ENCODE assay signal across 1 cellular context in the genomic region with DNA sequence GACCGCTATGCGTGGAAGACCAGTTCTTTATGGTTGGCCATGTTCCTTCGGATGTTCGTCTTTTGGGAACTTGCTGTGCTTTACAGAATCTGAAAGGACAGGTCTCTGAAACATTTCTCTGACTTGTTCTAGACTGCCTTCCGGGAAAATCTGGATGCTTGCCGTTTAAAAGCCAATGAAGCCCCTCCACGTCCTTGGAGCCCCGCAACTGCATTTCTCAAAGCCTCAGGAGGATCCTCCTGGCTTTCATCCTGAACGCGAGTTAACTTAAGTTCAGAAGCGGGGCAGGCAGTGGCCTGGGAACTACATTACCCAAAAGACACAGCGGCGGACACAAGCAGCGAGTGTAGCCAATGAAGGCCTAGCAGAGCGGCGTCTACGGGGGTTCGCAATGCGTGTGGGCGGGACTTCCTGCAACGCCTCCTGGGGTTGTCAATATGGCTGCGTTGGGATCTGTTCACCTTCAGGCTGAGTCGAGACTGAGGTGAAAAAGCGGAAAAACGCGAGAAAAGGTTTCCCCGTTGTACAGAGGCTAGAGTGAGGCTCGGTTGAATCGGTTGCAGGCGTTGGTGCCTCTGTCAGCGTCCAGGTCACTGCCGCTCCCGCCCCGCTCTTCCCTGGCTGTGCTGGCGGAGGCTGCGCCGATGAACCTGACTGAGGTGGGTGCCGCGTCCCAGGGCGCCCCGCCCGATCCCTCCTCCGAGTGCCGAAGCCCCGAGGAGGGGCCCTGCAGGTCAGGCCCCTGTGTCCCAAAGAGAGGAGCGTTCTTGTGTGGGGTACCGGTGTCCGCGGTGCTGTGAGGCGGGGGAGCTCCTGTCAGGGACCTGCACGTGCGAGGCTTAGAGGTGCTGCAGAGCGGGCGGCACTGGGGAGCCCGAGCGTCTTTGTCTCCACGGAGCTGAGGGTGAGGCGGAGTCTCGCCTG.
TF ChIP-seq lines count a peak whose summit lies in the region.

A gene (plus strand): TSS at position 414 of the 924 bp plus-strand sequence. CDS start 2,455 bp downstream, outside the sequence.

TF ChIP-seq in HEK293, 187 proteins besides CTCF, POLR2A, EP300 and RAD21 (continued from another document and continues in another):
- TF ChIP-seq, protein P1, sequence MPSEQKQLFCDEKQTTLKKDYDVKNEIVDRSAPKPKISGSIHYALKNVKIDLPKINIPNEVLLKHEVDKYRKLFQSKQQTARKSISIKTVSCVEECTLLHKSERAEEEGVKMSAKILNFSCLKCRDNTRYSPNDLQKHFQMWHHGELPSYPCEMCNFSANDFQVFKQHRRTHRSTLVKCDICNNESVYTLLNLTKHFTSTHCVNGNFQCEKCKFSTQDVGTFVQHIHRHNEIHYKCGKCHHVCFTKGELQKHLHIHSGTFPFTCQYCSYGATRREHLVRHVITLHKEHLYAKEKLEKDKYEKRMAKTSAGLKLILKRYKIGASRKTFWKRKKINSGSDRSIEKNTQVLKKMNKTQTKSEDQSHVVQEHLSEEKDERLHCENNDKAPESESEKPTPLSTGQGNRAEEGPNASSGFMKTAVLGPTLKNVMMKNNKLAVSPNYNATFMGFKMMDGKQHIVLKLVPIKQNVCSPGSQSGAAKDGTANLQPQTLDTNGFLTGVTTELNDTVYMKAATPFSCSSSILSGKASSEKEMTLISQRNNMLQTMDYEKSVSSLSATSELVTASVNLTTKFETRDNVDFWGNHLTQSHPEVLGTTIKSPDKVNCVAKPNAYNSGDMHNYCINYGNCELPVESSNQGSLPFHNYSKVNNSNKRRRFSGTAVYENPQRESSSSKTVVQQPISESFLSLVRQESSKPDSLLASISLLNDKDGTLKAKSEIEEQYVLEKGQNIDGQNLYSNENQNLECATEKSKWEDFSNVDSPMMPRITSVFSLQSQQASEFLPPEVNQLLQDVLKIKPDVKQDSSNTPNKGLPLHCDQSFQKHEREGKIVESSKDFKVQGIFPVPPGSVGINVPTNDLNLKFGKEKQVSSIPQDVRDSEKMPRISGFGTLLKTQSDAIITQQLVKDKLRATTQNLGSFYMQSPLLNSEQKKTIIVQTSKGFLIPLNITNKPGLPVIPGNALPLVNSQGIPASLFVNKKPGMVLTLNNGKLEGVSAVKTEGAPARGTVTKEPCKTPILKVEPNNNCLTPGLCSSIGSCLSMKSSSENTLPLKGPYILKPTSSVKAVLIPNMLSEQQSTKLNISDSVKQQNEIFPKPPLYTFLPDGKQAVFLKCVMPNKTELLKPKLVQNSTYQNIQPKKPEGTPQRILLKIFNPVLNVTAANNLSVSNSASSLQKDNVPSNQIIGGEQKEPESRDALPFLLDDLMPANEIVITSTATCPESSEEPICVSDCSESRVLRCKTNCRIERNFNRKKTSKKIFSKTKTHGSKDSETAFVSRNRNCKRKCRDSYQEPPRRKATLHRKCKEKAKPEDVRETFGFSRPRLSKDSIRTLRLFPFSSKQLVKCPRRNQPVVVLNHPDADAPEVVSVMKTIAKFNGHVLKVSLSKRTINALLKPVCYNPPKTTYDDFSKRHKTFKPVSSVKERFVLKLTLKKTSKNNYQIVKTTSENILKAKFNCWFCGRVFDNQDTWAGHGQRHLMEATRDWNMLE (tag by site-specific recombination; conservative IDR thresholded peaks at IDR 0.05; ENCODE audit: low read depth) = peak; percentile 53
- TF ChIP-seq KLF8 (tag by site-specific recombination; IDR thresholded peaks at IDR 0.05) (peak; percentile 42; the same call in 1 of the 2 replicates), GLIS1 (tag by site-specific recombination; IDR thresholded peaks at IDR 0.05) (peak; percentile 64), ZNF202 (tag by site-specific recombination; IDR thresholded peaks at IDR 0.05; ENCODE audit: borderline replicate concordance) (no peak), ZNF76 (tag by site-specific recombination; IDR thresholded peaks at IDR 0.05; ENCODE audit: borderline replicate concordance, low read depth) (peak; percentile 93), ZSCAN16 (tag by site-specific recombination; IDR thresholded peaks at IDR 0.05) (0 out of 2 replicates have a peak, but pooled peaks have one; percentile 54), SP3 (tag by site-specific recombination; IDR thresholded peaks at IDR 0.05) (peak; percentile 85), ZBTB20 (tag by site-specific recombination; IDR thresholded peaks at IDR 0.05) (peak; percentile 67), ZNF514 (tag by site-specific recombination; IDR thresholded peaks at IDR 0.05) (no peak), ZNF560 (tag by site-specific recombination; IDR thresholded peaks at IDR 0.05; ENCODE audit: borderline replicate concordance) (no peak), ZIC2 (tag by site-specific recombination; IDR thresholded peaks at IDR 0.05) (peak; percentile 12; the same call in 1 of the 2 replicates), ZNF155 (tag by site-specific recombination; IDR thresholded peaks at IDR 0.05) (no peak), ZNF747 (tag by site-specific recombination; IDR thresholded peaks at IDR 0.05) (no peak), ZBTB1 (tag by site-specific recombination; IDR thresholded peaks at IDR 0.05) (no peak)
- TF ChIP-seq, protein P2, sequence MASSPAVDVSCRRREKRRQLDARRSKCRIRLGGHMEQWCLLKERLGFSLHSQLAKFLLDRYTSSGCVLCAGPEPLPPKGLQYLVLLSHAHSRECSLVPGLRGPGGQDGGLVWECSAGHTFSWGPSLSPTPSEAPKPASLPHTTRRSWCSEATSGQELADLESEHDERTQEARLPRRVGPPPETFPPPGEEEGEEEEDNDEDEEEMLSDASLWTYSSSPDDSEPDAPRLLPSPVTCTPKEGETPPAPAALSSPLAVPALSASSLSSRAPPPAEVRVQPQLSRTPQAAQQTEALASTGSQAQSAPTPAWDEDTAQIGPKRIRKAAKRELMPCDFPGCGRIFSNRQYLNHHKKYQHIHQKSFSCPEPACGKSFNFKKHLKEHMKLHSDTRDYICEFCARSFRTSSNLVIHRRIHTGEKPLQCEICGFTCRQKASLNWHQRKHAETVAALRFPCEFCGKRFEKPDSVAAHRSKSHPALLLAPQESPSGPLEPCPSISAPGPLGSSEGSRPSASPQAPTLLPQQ (tag by site-specific recombination; IDR thresholded peaks at IDR 0.05) = peak; percentile 62; the same call in 1 of the 2 replicates
- TF ChIP-seq, protein P3, sequence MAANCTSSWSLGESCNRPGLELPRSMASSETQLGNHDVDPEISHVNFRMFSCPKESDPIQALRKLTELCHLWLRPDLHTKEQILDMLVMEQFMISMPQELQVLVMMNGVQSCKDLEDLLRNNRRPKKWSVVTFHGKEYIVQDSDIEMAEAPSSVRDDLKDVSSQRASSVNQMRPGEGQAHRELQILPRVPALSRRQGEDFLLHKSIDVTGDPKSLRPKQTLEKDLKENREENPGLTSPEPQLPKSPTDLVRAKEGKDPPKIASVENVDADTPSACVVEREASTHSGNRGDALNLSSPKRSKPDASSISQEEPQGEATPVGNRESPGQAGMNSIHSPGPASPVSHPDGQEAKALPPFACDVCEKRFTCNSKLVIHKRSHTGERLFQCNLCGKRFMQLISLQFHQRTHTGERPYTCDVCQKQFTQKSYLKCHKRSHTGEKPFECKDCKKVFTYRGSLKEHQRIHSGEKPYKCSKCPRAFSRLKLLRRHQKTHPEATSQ (tag by site-specific recombination; IDR thresholded peaks at IDR 0.05) = no peak
- TF ChIP-seq, protein P4, sequence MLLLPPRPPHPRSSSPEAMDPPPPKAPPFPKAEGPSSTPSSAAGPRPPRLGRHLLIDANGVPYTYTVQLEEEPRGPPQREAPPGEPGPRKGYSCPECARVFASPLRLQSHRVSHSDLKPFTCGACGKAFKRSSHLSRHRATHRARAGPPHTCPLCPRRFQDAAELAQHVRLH (tag by site-specific recombination; IDR thresholded peaks at IDR 0.05) = peak; percentile 81
- TF ChIP-seq, protein P5, sequence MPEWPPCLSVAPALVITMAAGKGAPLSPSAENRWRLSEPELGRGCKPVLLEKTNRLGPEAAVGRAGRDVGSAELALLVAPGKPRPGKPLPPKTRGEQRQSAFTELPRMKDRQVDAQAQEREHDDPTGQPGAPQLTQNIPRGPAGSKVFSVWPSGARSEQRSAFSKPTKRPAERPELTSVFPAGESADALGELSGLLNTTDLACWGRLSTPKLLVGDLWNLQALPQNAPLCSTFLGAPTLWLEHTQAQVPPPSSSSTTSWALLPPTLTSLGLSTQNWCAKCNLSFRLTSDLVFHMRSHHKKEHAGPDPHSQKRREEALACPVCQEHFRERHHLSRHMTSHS (tag by site-specific recombination; IDR thresholded peaks at IDR 0.05) = no peak
- TF ChIP-seq, protein P6, sequence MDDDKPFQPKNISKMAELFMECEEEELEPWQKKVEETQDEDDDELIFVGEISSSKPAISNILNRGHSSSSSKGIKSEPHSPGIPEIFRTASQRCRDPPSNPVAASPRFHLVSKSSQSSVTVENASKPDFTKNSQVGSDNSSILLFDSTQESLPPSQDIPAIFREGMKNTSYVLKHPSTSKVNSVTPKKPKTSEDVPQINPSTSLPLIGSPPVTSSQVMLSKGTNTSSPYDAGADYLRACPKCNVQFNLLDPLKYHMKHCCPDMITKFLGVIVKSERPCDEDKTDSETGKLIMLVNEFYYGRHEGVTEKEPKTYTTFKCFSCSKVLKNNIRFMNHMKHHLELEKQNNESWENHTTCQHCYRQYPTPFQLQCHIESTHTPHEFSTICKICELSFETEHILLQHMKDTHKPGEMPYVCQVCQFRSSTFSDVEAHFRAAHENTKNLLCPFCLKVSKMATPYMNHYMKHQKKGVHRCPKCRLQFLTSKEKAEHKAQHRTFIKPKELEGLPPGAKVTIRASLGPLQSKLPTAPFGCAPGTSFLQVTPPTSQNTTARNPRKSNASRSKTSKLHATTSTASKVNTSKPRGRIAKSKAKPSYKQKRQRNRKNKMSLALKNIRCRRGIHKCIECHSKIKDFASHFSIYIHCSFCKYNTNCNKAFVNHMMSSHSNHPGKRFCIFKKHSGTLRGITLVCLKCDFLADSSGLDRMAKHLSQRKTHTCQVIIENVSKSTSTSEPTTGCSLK (tag by site-specific recombination; IDR thresholded peaks at IDR 0.05) = no peak
- TF ChIP-seq, protein P7, sequence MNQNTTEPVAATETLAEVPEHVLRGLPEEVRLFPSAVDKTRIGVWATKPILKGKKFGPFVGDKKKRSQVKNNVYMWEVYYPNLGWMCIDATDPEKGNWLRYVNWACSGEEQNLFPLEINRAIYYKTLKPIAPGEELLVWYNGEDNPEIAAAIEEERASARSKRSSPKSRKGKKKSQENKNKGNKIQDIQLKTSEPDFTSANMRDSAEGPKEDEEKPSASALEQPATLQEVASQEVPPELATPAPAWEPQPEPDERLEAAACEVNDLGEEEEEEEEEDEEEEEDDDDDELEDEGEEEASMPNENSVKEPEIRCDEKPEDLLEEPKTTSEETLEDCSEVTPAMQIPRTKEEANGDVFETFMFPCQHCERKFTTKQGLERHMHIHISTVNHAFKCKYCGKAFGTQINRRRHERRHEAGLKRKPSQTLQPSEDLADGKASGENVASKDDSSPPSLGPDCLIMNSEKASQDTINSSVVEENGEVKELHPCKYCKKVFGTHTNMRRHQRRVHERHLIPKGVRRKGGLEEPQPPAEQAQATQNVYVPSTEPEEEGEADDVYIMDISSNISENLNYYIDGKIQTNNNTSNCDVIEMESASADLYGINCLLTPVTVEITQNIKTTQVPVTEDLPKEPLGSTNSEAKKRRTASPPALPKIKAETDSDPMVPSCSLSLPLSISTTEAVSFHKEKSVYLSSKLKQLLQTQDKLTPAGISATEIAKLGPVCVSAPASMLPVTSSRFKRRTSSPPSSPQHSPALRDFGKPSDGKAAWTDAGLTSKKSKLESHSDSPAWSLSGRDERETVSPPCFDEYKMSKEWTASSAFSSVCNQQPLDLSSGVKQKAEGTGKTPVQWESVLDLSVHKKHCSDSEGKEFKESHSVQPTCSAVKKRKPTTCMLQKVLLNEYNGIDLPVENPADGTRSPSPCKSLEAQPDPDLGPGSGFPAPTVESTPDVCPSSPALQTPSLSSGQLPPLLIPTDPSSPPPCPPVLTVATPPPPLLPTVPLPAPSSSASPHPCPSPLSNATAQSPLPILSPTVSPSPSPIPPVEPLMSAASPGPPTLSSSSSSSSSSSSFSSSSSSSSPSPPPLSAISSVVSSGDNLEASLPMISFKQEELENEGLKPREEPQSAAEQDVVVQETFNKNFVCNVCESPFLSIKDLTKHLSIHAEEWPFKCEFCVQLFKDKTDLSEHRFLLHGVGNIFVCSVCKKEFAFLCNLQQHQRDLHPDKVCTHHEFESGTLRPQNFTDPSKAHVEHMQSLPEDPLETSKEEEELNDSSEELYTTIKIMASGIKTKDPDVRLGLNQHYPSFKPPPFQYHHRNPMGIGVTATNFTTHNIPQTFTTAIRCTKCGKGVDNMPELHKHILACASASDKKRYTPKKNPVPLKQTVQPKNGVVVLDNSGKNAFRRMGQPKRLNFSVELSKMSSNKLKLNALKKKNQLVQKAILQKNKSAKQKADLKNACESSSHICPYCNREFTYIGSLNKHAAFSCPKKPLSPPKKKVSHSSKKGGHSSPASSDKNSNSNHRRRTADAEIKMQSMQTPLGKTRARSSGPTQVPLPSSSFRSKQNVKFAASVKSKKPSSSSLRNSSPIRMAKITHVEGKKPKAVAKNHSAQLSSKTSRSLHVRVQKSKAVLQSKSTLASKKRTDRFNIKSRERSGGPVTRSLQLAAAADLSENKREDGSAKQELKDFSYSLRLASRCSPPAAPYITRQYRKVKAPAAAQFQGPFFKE (tag by site-specific recombination; IDR thresholded peaks at IDR 0.05; ENCODE audit: borderline replicate concordance) = no peak
- TF ChIP-seq, protein P8, sequence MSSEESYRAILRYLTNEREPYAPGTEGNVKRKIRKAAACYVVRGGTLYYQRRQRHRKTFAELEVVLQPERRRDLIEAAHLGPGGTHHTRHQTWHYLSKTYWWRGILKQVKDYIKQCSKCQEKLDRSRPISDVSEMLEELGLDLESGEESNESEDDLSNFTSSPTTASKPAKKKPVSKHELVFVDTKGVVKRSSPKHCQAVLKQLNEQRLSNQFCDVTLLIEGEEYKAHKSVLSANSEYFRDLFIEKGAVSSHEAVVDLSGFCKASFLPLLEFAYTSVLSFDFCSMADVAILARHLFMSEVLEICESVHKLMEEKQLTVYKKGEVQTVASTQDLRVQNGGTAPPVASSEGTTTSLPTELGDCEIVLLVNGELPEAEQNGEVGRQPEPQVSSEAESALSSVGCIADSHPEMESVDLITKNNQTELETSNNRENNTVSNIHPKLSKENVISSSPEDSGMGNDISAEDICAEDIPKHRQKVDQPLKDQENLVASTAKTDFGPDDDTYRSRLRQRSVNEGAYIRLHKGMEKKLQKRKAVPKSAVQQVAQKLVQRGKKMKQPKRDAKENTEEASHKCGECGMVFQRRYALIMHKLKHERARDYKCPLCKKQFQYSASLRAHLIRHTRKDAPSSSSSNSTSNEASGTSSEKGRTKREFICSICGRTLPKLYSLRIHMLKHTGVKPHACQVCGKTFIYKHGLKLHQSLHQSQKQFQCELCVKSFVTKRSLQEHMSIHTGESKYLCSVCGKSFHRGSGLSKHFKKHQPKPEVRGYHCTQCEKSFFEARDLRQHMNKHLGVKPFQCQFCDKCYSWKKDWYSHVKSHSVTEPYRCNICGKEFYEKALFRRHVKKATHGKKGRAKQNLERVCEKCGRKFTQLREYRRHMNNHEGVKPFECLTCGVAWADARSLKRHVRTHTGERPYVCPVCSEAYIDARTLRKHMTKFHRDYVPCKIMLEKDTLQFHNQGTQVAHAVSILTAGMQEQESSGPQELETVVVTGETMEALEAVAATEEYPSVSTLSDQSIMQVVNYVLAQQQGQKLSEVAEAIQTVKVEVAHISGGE (tag by site-specific recombination; conservative IDR thresholded peaks at IDR 0.05; ENCODE audit: low read depth) = peak; percentile 52
